ENCODE assay signal across 17 cellular contexts in genomic region chr1:235320521-235321179, GRCh38. TPM values are rescaled to one million over a fixed set of nuclear protein-coding genes. Genes with fewer than 3 reads are reported as not detected.
DNase-seq lines count a peak whose midpoint lies in the region; ATAC-seq and TF ChIP-seq lines count a peak whose summit lies in the region.
"Had no signal": no experiment of that assay in that cellular context is flagged by ENCODE, and none has a peak within 500 bp of the region (broad histone marks: within the 10 kb centered on the region; RNA-seq: fewer than 3 reads in every experiment).

No MANE protein-coding gene starts in this region.

- ATAC-seq in CD4-positive, alpha-beta T cell (ENCODE audit: poor library complexity) = no peak
- ATAC-seq in activated T-helper 17 cell treated with anti-CD3 and anti-CD28 coated beads, Interleukin-2, amount 50 U/mL, for 72 hours (replicated peaks) = no peak
- no peak for ATAC-seq in memory B cell (ENCODE audit: low read depth)
- ATAC-seq: psoas muscle had no signal

- H3K27ac ChIP-seq in CD4-positive, alpha-beta T cell (ENCODE audit: low read depth, low read length) = no peak overlapping the region
- H3K27ac ChIP-seq: GM23248, psoas muscle, tibial nerve had no signal

- TF ChIP-seq CTCF in CD14-positive monocyte (IDR thresholded peaks at IDR 0.05) (no peak), Caco-2 (IDR thresholded peaks at IDR 0.05; ENCODE audit: insufficient read depth in 1 of 2, low read depth in 1 of 2, low read length in 1 of 2, severe bottlenecking in 1 of 2, unreplicated experiment in 1 of 2) (no peak)
- TF ChIP-seq CTCF in CD4-positive, alpha-beta T cell (IDR thresholded peaks at IDR 0.05) = no peak

- no peaks in the 10 kb centered on the region for H3K36me3 ChIP-seq in Caco-2 (ENCODE audit: control insufficient read depth, insufficient read depth, low read length)

- DNase-seq in CD14-positive monocyte (ENCODE audit: low spot score) (no peak), memory B cell (ENCODE audit: low spot score in 2 of 2) (no peak), islet precursor cell (no peak), Caco-2 (no peak), DMS153 (lab: John Stamatoyannopoulos, UW) (no peak)
- DNase-seq in CD4-positive, alpha-beta T cell = no peak
- DNase-seq: DMS53; effector CD4-positive, alpha-beta T cell; GM23248; NCI-H187 treated with DMSO at 0.1 percent for 48 hours; NCI-H510A treated with DMSO at 0.1 percent for 48 hours; psoas muscle had no signal

- H3K27me3 Mint-ChIP-seq in CD14-positive monocyte (ENCODE audit: low read depth in 3 of 3) (no peaks in the 10 kb centered on the region), memory B cell (no peaks in the 10 kb centered on the region), Caco-2 (ENCODE audit: insufficient read depth, unreplicated experiment) (no peaks in the 10 kb centered on the region)
- no peaks in the 10 kb centered on the region for H3K27me3 Mint-ChIP-seq in CD4-positive, alpha-beta T cell
- no peaks in the 10 kb centered on the region for H3K27me3 Mint-ChIP-seq in activated T-helper 17 cell treated with anti-CD3 and anti-CD28 coated beads, Interleukin-2, amount 50 U/mL, for 72 hours

- BruUV-seq in Caco-2 (replicated peaks; lab: Mats Ljungman, UMichigan) = no TSS peak

- POLR2A ChIA-PET in CD4-positive, alpha-beta T cell (lab: Charles Lee) = no interaction called here
- POLR2A ChIA-PET in Caco-2 (lab: Charles Lee) = no interaction called here

- H3K4me1 Mint-ChIP-seq in CD14-positive monocyte (peaks cover 30% of the 10 kb centered on the region), memory B cell (peaks cover 45% of the 10 kb centered on the region), Caco-2 (ENCODE audit: low read depth, unreplicated experiment) (peaks cover 7% of the 10 kb centered on the region)
- H3K4me1 Mint-ChIP-seq in CD4-positive, alpha-beta T cell (ENCODE audit: low read depth) = peaks cover 68% of the 10 kb centered on the region
- H3K4me1 Mint-ChIP-seq in activated T-helper 17 cell treated with anti-CD3 and anti-CD28 coated beads, Interleukin-2, amount 50 U/mL, for 72 hours = peaks cover 43% of the 10 kb centered on the region

- peak overlapping the region in 6 of 7 donors; percentile 17 to 63 (median 42) for H3K27ac Mint-ChIP-seq in CD14-positive monocyte
- H3K27ac Mint-ChIP-seq in CD4-positive, alpha-beta T cell = peak overlapping the region; percentile 2
- peak overlapping the region; percentile 31 for H3K27ac Mint-ChIP-seq in activated T-helper 17 cell treated with anti-CD3 and anti-CD28 coated beads, Interleukin-2, amount 50 U/mL, for 72 hours
- H3K27ac Mint-ChIP-seq in memory B cell = peak overlapping the region; percentile 2
- no peak overlapping the region for H3K27ac Mint-ChIP-seq in Caco-2 (ENCODE audit: unreplicated experiment)

- no peak overlapping the region for H3K4me3 ChIP-seq in Caco-2 (ENCODE audit: low read depth, low read length)
- H3K4me3 ChIP-seq: GM23248, lung, psoas muscle, smooth muscle cell, tibial nerve had no signal

- H3K36me3 Mint-ChIP-seq in CD14-positive monocyte (peaks cover 34 to 44% of the 10 kb centered on the region in 2 donors), memory B cell (peaks cover 25% of the 10 kb centered on the region), Caco-2 (ENCODE audit: insufficient read depth, unreplicated experiment) (peaks cover 35% of the 10 kb centered on the region)
- H3K36me3 Mint-ChIP-seq in CD4-positive, alpha-beta T cell (ENCODE audit: low read depth) = peaks cover 52% of the 10 kb centered on the region
- H3K36me3 Mint-ChIP-seq in activated T-helper 17 cell treated with anti-CD3 and anti-CD28 coated beads, Interleukin-2, amount 50 U/mL, for 72 hours (ENCODE audit: low read depth) = peaks cover 83% of the 10 kb centered on the region

- intact Hi-C loops in CD14-positive monocyte (cut with micrococcal nuclease) = loop anchor here (10.0 kb wide), 2 partner anchors 184 to 196 kb away; partner anchors contain the start of genes B3GALNT2 (in 1 of the 2) and TOMM20 (in 1 of the 2)
- intact Hi-C loops in CD4-positive, alpha-beta T cell (cut with DNase I, micrococcal nuclease) = loop anchor here in 1 of 2 experiments (5.0 to 10.0 kb wide), 5 partner anchors 33 to 946 kb away; partner anchors contain the start of genes COA6 and RBM34
- intact Hi-C loops in Caco-2 (cut with micrococcal nuclease; ENCODE audit: unreplicated experiment) = no loop called here

- H3K27me3 ChIP-seq in CD4-positive, alpha-beta T cell (ENCODE audit: control insufficient read depth, insufficient read depth, low read length) = no peaks in the 10 kb centered on the region
- no peaks in the 10 kb centered on the region for H3K27me3 ChIP-seq in Caco-2 (replicated peaks; ENCODE audit: control insufficient read depth, insufficient read depth, low read length)
- H3K27me3 ChIP-seq: tibial nerve had no signal

- CTCF ChIA-PET in CD4-positive, alpha-beta T cell (lab: Charles Lee) = no interaction called here
- CTCF ChIA-PET in Caco-2 (lab: Charles Lee) = no interaction called here

- H3K4me1 ChIP-seq in Caco-2 = no peaks in the 10 kb centered on the region

- H3K9me3 ChIP-seq in CD4-positive, alpha-beta T cell (ENCODE audit: control insufficient read depth, low read length) = no peaks in the 10 kb centered on the region
- no peaks in the 10 kb centered on the region for H3K9me3 ChIP-seq in Caco-2
- H3K9me3 ChIP-seq: psoas muscle, tibial nerve had no signal

- no peak overlapping the region for H3K4me3 Mint-ChIP-seq in CD14-positive monocyte
- H3K4me3 Mint-ChIP-seq in CD4-positive, alpha-beta T cell = peak overlapping the region; percentile 8
- H3K4me3 Mint-ChIP-seq in activated T-helper 17 cell treated with anti-CD3 and anti-CD28 coated beads, Interleukin-2, amount 50 U/mL, for 72 hours = peak overlapping the region; percentile 12
- no peak overlapping the region for H3K4me3 Mint-ChIP-seq in memory B cell
- no peak overlapping the region for H3K4me3 Mint-ChIP-seq in Caco-2 (ENCODE audit: unreplicated experiment)
- H3K4me3 Mint-ChIP-seq: nephron had no signal

- H3K9me3 Mint-ChIP-seq in CD14-positive monocyte = no peaks in the 10 kb centered on the region
- no peaks in the 10 kb centered on the region for H3K9me3 Mint-ChIP-seq in CD4-positive, alpha-beta T cell
- H3K9me3 Mint-ChIP-seq in activated T-helper 17 cell treated with anti-CD3 and anti-CD28 coated beads, Interleukin-2, amount 50 U/mL, for 72 hours = no peaks in the 10 kb centered on the region
- H3K9me3 Mint-ChIP-seq in memory B cell = no peaks in the 10 kb centered on the region
- H3K9me3 Mint-ChIP-seq in Caco-2 (ENCODE audit: unreplicated experiment) = no peaks in the 10 kb centered on the region
- H3K9me3 Mint-ChIP-seq: nephron had no signal

RNA-seq across cellular contexts. Expression of gene ARID4B, which starts 7.3 kb away (rescaled TPM):
- polyA plus RNA-seq in CD14-positive monocyte = 10 to 100 TPM in 1 of 2 donors, 1 to 10 TPM in 1; 9.3 to 15.4 TPM
- 100 to 1,000 TPM; 127 to 130 TPM for total RNA-seq in CD4-positive, alpha-beta T cell
- total RNA-seq in activated T-helper 17 cell treated with anti-CD3 and anti-CD28 coated beads, Interleukin-2, amount 50 U/mL, for 72 hours = 10 to 100 TPM; 42.2 to 61.2 TPM
- 34.2 and 35.9 TPM in 2 replicates for total RNA-seq in Caco-2 (2022)

RNA-seq across cellular contexts. Expression of gene GGPS1, which starts 7.7 kb away (rescaled TPM):
- 10 to 100 TPM; 45.8 to 53.0 TPM for polyA plus RNA-seq in CD14-positive monocyte
- total RNA-seq in CD4-positive, alpha-beta T cell = 10 to 100 TPM; 20.6 to 20.9 TPM
- total RNA-seq in activated T-helper 17 cell treated with anti-CD3 and anti-CD28 coated beads, Interleukin-2, amount 50 U/mL, for 72 hours = 10 to 100 TPM; 28.9 to 32.9 TPM
- total RNA-seq in Caco-2 (2022) = 40.4 and 45.3 TPM in 2 replicates

RNA-seq across cellular contexts. Expression of gene TBCE, which starts 46.6 kb away (rescaled TPM):
- 10 to 100 TPM; 15.4 to 19.4 TPM for polyA plus RNA-seq in CD14-positive monocyte
- 1 to 10 TPM; 7.0 to 8.4 TPM for total RNA-seq in CD4-positive, alpha-beta T cell
- 10 to 100 TPM; 21.5 to 31.7 TPM for total RNA-seq in activated T-helper 17 cell treated with anti-CD3 and anti-CD28 coated beads, Interleukin-2, amount 50 U/mL, for 72 hours
- total RNA-seq in Caco-2 (2022) = 38.5 and 40.0 TPM in 2 replicates

Comparison
In these comparisons a context has a peak if more than half of its experiments do, and no peak if none do; other contexts are left out.
1. H3K4me3 Mint-ChIP-seq: peak in CD4-positive, alpha-beta T cell (single experiment) and activated T-helper 17 cell treated with anti-CD3 and anti-CD28 coated beads, Interleukin-2, amount 50 U/mL, for 72 hours (single experiment); none in CD14-positive monocyte (0 of 2), memory B cell (single experiment) and Caco-2 (single experiment).